In the genomic region with DNA sequence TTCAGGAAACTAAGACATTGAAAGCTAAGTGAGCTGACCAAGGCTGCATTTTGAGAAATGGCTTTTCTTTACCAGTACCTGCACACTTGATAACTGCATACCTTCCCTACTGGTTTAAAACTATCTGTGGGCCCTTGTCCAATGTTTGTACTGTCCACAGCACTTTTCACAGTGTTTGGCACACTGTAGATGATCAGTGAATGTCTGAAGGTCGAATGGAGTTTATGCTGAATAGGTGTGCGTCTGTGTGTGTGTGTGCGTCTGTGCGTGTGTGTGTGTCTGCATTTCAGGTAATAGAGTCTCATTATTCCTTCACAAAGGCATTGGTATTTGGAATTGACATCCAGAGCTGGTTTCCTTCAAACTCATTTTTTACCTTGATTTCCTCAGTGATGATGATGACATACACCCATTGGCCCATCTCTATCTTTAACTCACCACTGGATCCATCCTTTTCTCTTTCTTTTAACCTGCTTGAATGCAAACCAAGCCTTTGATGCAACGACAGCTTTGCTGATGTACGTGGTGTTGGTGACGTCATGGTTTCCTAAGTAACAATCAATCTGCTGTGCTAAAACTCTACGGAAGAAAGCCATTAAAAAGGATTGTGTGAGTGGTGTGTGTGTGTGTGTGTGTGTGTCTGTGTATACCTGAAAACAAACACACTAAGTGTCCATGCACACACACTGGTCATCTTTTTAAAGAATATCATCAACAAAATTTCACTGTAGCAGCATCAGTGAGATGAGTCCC, we compare ENCODE assay signal across 16 cellular contexts.
"Had no signal": no experiment of that assay in that cellular context is flagged by ENCODE, and none has a peak within 500 bp of the region (broad histone marks: within the 10 kb centered on the region; RNA-seq: fewer than 3 reads in every experiment).

No MANE protein-coding gene starts in this region.

- H3K4me1 ChIP-seq: foreskin keratinocyte had no signal

- H3K36me3 ChIP-seq: ovary had no signal

- H3K4me3 ChIP-seq: hepatocyte, ovary, smooth muscle cell had no signal

- H3K36me3 Mint-ChIP-seq: naive thymus-derived CD4-positive, alpha-beta T cell; type B pancreatic cell had no signal

- H3K27ac ChIP-seq: foreskin keratinocyte, hepatocyte, ovary had no signal

- H3K27me3 ChIP-seq: foreskin keratinocyte, hepatocyte, ovary had no signal

- DNase-seq: effector memory CD8-positive, alpha-beta T cell; foreskin keratinocyte; left colon; naive thymus-derived CD4-positive, alpha-beta T cell; nephron progenitor cell; ovary; right cardiac atrium; stimulated activated CD4-positive, alpha-beta T cell treated with anti-CD3 and anti-CD28 coated beads, Interleukin-2, amount 100 ng/mL, for 48 hours; stimulated activated naive CD4-positive, alpha-beta T cell treated with Interleukin-2 at 50 U/mL for 16 hours had no signal

- FAIRE-seq: colon, urothelium cell line had no signal

- H3K4me1 Mint-ChIP-seq: naive thymus-derived CD4-positive, alpha-beta T cell had no signal

- H3K4me2 ChIP-seq: hepatocyte, smooth muscle cell had no signal

- H2AFZ ChIP-seq: hepatocyte had no signal

- H3K27me3 Mint-ChIP-seq: dendritic cell treated with granulocyte-macrophage colony-stimulating factor and Interleukin-4, amounts not matched to agents 40 ng/mL and 50 ng/mL, for 4 days had no signal

- H3K9me3 Mint-ChIP-seq: dendritic cell treated with granulocyte-macrophage colony-stimulating factor and Interleukin-4, amounts not matched to agents 40 ng/mL and 50 ng/mL, for 4 days; effector memory CD8-positive, alpha-beta T cell; nephron progenitor cell; type B pancreatic cell had no signal

- H3K79me2 ChIP-seq: hepatocyte had no signal

- ATAC-seq: effector memory CD8-positive, alpha-beta T cell; foreskin keratinocyte; left colon; naive thymus-derived CD4-positive, alpha-beta T cell; right cardiac atrium had no signal

- H3K27ac Mint-ChIP-seq: dendritic cell treated with granulocyte-macrophage colony-stimulating factor and Interleukin-4, amounts not matched to agents 40 ng/mL and 50 ng/mL, for 4 days; effector memory CD8-positive, alpha-beta T cell; naive thymus-derived CD4-positive, alpha-beta T cell; nephron progenitor cell; progenitor cell of endocrine pancreas had no signal

- H3K9me3 ChIP-seq: ovary had no signal

- H3K4me3 Mint-ChIP-seq: dendritic cell treated with granulocyte-macrophage colony-stimulating factor and Interleukin-4, amounts not matched to agents 40 ng/mL and 50 ng/mL, for 4 days; effector memory CD8-positive, alpha-beta T cell; naive thymus-derived CD4-positive, alpha-beta T cell; nephron progenitor cell; type B pancreatic cell had no signal
